Comparison of ENCODE assay signal across 16 cellular contexts in genomic region chr4:2660596-2661211, GRCh38.
DNase-seq lines count a peak whose midpoint lies in the region; ATAC-seq and TF ChIP-seq lines count a peak whose summit lies in the region.
"Had no signal": no experiment of that assay in that cellular context is flagged by ENCODE, and none has a peak within 500 bp of the region (broad histone marks: within the 10 kb centered on the region; RNA-seq: fewer than 3 reads in every experiment).

No MANE protein-coding gene starts in this region.

- no peak for TF ChIP-seq CTCF in cardiac fibroblast (IDR thresholded peaks at IDR 0.05; ENCODE audit: low read depth, low read length)
- TF ChIP-seq CTCF in foreskin fibroblast (IDR thresholded peaks at IDR 0.05; ENCODE audit: low read depth, low read length) = no peak
- no peak for TF ChIP-seq CTCF in tibial artery (IDR thresholded peaks at IDR 0.05)
- no peak for TF ChIP-seq CTCF in PC-9 (conservative IDR thresholded peaks at IDR 0.05)

- no peak overlapping the region for H3K4me3 Mint-ChIP-seq in activated CD8-positive, alpha-beta T cell treated with anti-CD3 and anti-CD28 coated beads, Interleukin-2, amount 10 ng/mL, durations not matched to agents 7 days and 5 days
- H3K4me3 Mint-ChIP-seq: T-helper 1 cell treated with Interleukin-12 subunit alpha and Interleukin-12 subunit beta and Interleukin-4 antibody, amounts not matched to agents 30 μg/mL and 1 μg/mL, for 36 hours had no signal

- no TSS peak for BruUV-seq in PC-9 (replicated peaks; lab: Mats Ljungman, UMichigan)

- no peak for ATAC-seq in activated CD8-positive, alpha-beta T cell treated with anti-CD3 and anti-CD28 coated beads, Interleukin-2, amount 10 ng/mL, durations not matched to agents 7 days and 5 days

- no peak overlapping the region for H3K4me3 ChIP-seq in cardiac fibroblast (replicated peaks in 1 of 2; ENCODE audit: low read depth in 2 of 2, low read length in 2 of 2)
- H3K4me3 ChIP-seq in foreskin fibroblast (ENCODE audit: low read depth in 1 of 2, low read length in 2 of 2) = no peak overlapping the region
- peak overlapping the region in 1 of 2 donors; percentile 9 for H3K4me3 ChIP-seq in muscle layer of duodenum (ENCODE audit: low read depth in 1 of 2, low read length in 2 of 2)
- no peak overlapping the region for H3K4me3 ChIP-seq in tibial artery
- H3K4me3 ChIP-seq in PC-9 = no peak overlapping the region
- H3K4me3 ChIP-seq: adrenal gland; BLaER1 treated with 17β-estradiol and CSF1 and Interleukin-3, amounts not matched to agents 10 nM and 100 nM had no signal

- no peaks in the 10 kb centered on the region for H3K79me2 ChIP-seq in PC-9 (ENCODE audit: low read depth)

- CTCF ChIA-PET in PC-9 (lab: Charles Lee) = no interaction called here
- CTCF ChIA-PET in activated CD8-positive, alpha-beta T cell treated with anti-CD3 and anti-CD28 coated beads, Interleukin-2, amount 10 ng/mL, durations not matched to agents 7 days and 5 days (lab: Charles Lee) = interaction anchor here (0.6 kb wide), 1 partner anchor 139 kb away, joined by 3 read pairs; no protein-coding TSS in a partner anchor

- H3K9me3 ChIP-seq in muscle layer of duodenum (ENCODE audit: control insufficient read depth in 1 of 2, low read length in 2 of 2) = no peaks in the 10 kb centered on the region
- H3K9me3 ChIP-seq in tibial artery = no peaks in the 10 kb centered on the region
- H3K9me3 ChIP-seq in PC-9 (ENCODE audit: insufficient read depth, low read depth) = no peaks in the 10 kb centered on the region
- H3K9me3 ChIP-seq: adrenal gland; BLaER1 treated with 17β-estradiol and CSF1 and Interleukin-3, amounts not matched to agents 10 nM and 100 nM had no signal

- POLR2A ChIA-PET in PC-9 (lab: Charles Lee; ENCODE audit: unreplicated experiment) = no interaction called here
- POLR2A ChIA-PET in activated CD8-positive, alpha-beta T cell treated with anti-CD3 and anti-CD28 coated beads, Interleukin-2, amount 10 ng/mL, durations not matched to agents 7 days and 5 days (lab: Charles Lee) = no interaction called here

- H3K27ac ChIP-seq in muscle layer of duodenum (ENCODE audit: low read length) = peak overlapping the region; percentile 62
- peak overlapping the region; percentile 67 to 79 for H3K27ac ChIP-seq in tibial artery
- H3K27ac ChIP-seq in PC-9 = no peak overlapping the region
- H3K27ac ChIP-seq: BLaER1 treated with 17β-estradiol and CSF1 and Interleukin-3, amounts not matched to agents 10 nM and 100 nM had no signal

- H3K9me2 ChIP-seq in PC-9 (ENCODE audit: insufficient read depth) = no peaks in the 10 kb centered on the region

- intact Hi-C loops in tibial artery (cut with DNase I; ENCODE audit: low total_unique reads) = no loop called here
- intact Hi-C loops in PC-9 (cut with micrococcal nuclease; ENCODE audit: unreplicated experiment) = no loop called here

- H3K36me3 Mint-ChIP-seq in activated CD8-positive, alpha-beta T cell treated with anti-CD3 and anti-CD28 coated beads, Interleukin-2, amount 10 ng/mL, durations not matched to agents 7 days and 5 days (ENCODE audit: low read depth) = peaks cover 53% of the 10 kb centered on the region

- no peak overlapping the region for H3K27ac Mint-ChIP-seq in activated CD8-positive, alpha-beta T cell treated with anti-CD3 and anti-CD28 coated beads, Interleukin-2, amount 10 ng/mL, durations not matched to agents 7 days and 5 days

- H3K4me1 ChIP-seq in muscle layer of duodenum (ENCODE audit: control insufficient read depth in 1 of 2, insufficient read depth in 2 of 2, low read length in 2 of 2) (peaks cover 4 to 12% of the 10 kb centered on the region in 2 donors), tibial artery (peaks cover 0 to 32% (median 4%) of the 10 kb centered on the region in 4 donors), PC-9 (replicated peaks; ENCODE audit: insufficient read depth) (no peaks in the 10 kb centered on the region)

- no peaks in the 10 kb centered on the region for H3F3A ChIP-seq in PC-9 (ENCODE audit: insufficient read depth, low read depth)

- H3K36me3 ChIP-seq in muscle layer of duodenum (ENCODE audit: control insufficient read depth in 1 of 2, insufficient read depth in 2 of 2, low read length in 2 of 2) (peaks cover 39 to 45% of the 10 kb centered on the region in 2 donors), tibial artery (peaks cover 37 to 57% (median 41%) of the 10 kb centered on the region in 3 donors), PC-9 (ENCODE audit: low read depth) (no peaks in the 10 kb centered on the region)

- H3K9me3 Mint-ChIP-seq in activated CD8-positive, alpha-beta T cell treated with anti-CD3 and anti-CD28 coated beads, Interleukin-2, amount 10 ng/mL, durations not matched to agents 7 days and 5 days (ENCODE audit: insufficient read depth) = no peaks in the 10 kb centered on the region
- H3K9me3 Mint-ChIP-seq: T-helper 1 cell treated with Interleukin-12 subunit alpha and Interleukin-12 subunit beta and Interleukin-4 antibody, amounts not matched to agents 30 μg/mL and 1 μg/mL, for 36 hours had no signal

- H3K4me1 Mint-ChIP-seq in activated CD8-positive, alpha-beta T cell treated with anti-CD3 and anti-CD28 coated beads, Interleukin-2, amount 10 ng/mL, durations not matched to agents 7 days and 5 days (ENCODE audit: low read depth) = no peaks in the 10 kb centered on the region

- no peaks in the 10 kb centered on the region for H3K27me3 Mint-ChIP-seq in activated CD8-positive, alpha-beta T cell treated with anti-CD3 and anti-CD28 coated beads, Interleukin-2, amount 10 ng/mL, durations not matched to agents 7 days and 5 days (ENCODE audit: low read depth)

- no peaks in the 10 kb centered on the region for H4K20me1 ChIP-seq in PC-9 (ENCODE audit: insufficient read depth)

- DNase-seq in cardiac fibroblast (ENCODE audit: low read depth in 2 of 2) (peak; percentile 38 to 59), foreskin fibroblast (peak; percentile 22 to 53), tibial artery (no peak), foreskin melanocyte (no peak), PC-9 (no peak), iPS-NIHi7 (ENCODE audit: extremely low spot score) (no peak)
- no peak for DNase-seq in activated CD8-positive, alpha-beta T cell treated with anti-CD3 and anti-CD28 coated beads, Interleukin-2, amount 10 ng/mL, durations not matched to agents 7 days and 5 days
- DNase-seq: activated CD4-positive, CD25-positive, alpha-beta regulatory T cell treated with anti-CD3 and anti-CD28 coated beads, Interleukin-2, amount 50 U/mL, for 72 hours; DND-41; effector memory CD4-positive, alpha-beta T cell; mesendoderm; NCI-H2029 had no signal

- H3K4me2 ChIP-seq in PC-9 = no peak overlapping the region
- H3K4me2 ChIP-seq: BLaER1 treated with 17β-estradiol and CSF1 and Interleukin-3, amounts not matched to agents 10 nM and 100 nM had no signal

- H2AFZ ChIP-seq in PC-9 = no peak overlapping the region

- H3K27me3 ChIP-seq in muscle layer of duodenum (ENCODE audit: low read depth, low read length) = no peaks in the 10 kb centered on the region
- no peaks in the 10 kb centered on the region for H3K27me3 ChIP-seq in tibial artery
- H3K27me3 ChIP-seq in PC-9 (ENCODE audit: insufficient read depth, low read depth) = no peaks in the 10 kb centered on the region
- H3K27me3 ChIP-seq: adrenal gland; BLaER1 treated with 17β-estradiol and CSF1 and Interleukin-3, amounts not matched to agents 10 nM and 100 nM had no signal

Comparison
In these comparisons a context has a peak if more than half of its experiments do, and no peak if none do; other contexts are left out.
1. DNase-seq: peak in cardiac fibroblast (2 of 2) and foreskin fibroblast (2 of 2); none in tibial artery (0 of 2), foreskin melanocyte (single experiment), PC-9 (0 of 2), activated CD8-positive, alpha-beta T cell treated with anti-CD3 and anti-CD28 coated beads, Interleukin-2, amount 10 ng/mL, durations not matched to agents 7 days and 5 days (single experiment) and iPS-NIHi7 (single experiment).